Comparison of ENCODE assay signal across 14 cellular contexts in the genomic region with DNA sequence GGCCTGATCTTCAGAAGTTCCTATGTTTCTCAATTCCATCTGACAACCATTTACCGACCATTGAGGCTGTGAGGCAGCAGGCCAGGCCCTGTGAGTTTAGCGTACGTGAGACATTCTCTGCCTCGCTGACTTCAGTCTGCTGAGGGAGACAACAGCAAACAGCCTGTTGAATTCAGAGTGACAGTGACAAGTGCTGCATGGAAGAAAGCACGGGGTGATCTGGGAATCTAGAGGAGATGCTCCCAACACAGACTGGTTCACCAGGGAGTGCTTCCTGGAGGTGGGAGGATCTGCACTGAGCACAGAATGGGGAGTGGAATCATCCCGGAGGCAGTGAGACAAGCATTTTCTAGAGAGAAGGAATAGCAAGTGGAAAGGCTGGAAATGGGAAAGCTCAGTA. TPM values are rescaled to one million over a fixed set of nuclear protein-coding genes. Genes with fewer than 3 reads are reported as not detected.
DNase-seq lines count a peak whose midpoint lies in the region; ATAC-seq and TF ChIP-seq lines count a peak whose summit lies in the region.
"Had no signal": no experiment of that assay in that cellular context is flagged by ENCODE, and none has a peak within 500 bp of the region (broad histone marks: within the 10 kb centered on the region; RNA-seq: fewer than 3 reads in every experiment).

No MANE protein-coding gene starts in this region.

- TF ChIP-seq CTCF in C4-2B (conservative IDR thresholded peaks at IDR 0.05) (no peak), psoas muscle (IDR thresholded peaks at IDR 0.05) (no peak), spleen (IDR thresholded peaks at IDR 0.05 in 8 of 11, conservative IDR thresholded peaks at IDR 0.05 in 3 of 11) (no peak)

- H3K27me3 ChIP-seq in psoas muscle (ENCODE audit: insufficient read depth in 3 of 3, low read length in 2 of 3) (no peaks in the 10 kb centered on the region), spleen (replicated peaks in 1 of 7) (no peaks in the 10 kb centered on the region)

- intact Hi-C loops in head of caudate nucleus (cut with DNase I): no loop called here
- intact Hi-C loops in psoas muscle (cut with DNase I): no loop called here
- intact Hi-C loops in spleen (cut with DNase I; ENCODE audit: low total_unique reads): no loop called here

- peaks cover 28% of the 10 kb centered on the region for H3K4me1 ChIP-seq in psoas muscle
- H3K4me1 ChIP-seq in spleen: peaks cover 0 to 4% (median 0%) of the 10 kb centered on the region in 6 donors

- peak in 28 of 42 donors; percentile 25 to 83 (median 47) for DNase-seq in head of caudate nucleus
- no peak for DNase-seq in psoas muscle
- DNase-seq in spleen: peak; percentile 7
- DNase-seq in cerebellar cortex (ENCODE audit: low spot score): no peak
- DNase-seq in COLO829 (ENCODE audit: low spot score): no peak
- DNase-seq in stimulated activated CD4-positive, alpha-beta T cell treated with anti-CD3 and anti-CD28 coated beads, Interleukin-1b, Interleukin-23, amount 100 ng/mL, for 48 hours: no peak
- no peak for DNase-seq in NCI-H1048 (lab: John Stamatoyannopoulos, UW)
- DNase-seq: DMS53, GF-D8, GM23248, IMR-90 had no signal

- WGBS in psoas muscle, 3 donors: 49 to 80% (median 57%) methylated on average over 6 of the region's 6 CpGs
- WGBS in spleen, 5 donors: 90 to 97% (median 96%) methylated on average over 6 of the region's 6 CpGs

- H3K27ac ChIP-seq in C4-2B (peak overlapping the region; percentile 68; the same call in 1 of the 2 replicates), psoas muscle (peak overlapping the region; percentile 80), spleen (no peak overlapping the region)
- H3K27ac ChIP-seq: 22Rv1, GM23248 had no signal

- peaks cover 12 to 97% of the 10 kb centered on the region in 2 donors for H3K36me3 ChIP-seq in psoas muscle (ENCODE audit: insufficient read depth in 1 of 2, low read depth in 1 of 2)
- H3K36me3 ChIP-seq in spleen: peaks cover 0 to 99% (median 95%) of the 10 kb centered on the region in 6 donors

- H3K4me3 ChIP-seq in psoas muscle: no peak overlapping the region
- no peak overlapping the region for H3K4me3 ChIP-seq in spleen
- H3K4me3 ChIP-seq: GM23248 had no signal

- TF ChIP-seq POLR2A in spleen (IDR thresholded peaks at IDR 0.05): no peak

- ATAC-seq in psoas muscle: peak in 1 of 4 donors; percentile 6
- ATAC-seq: HCT116 had no signal

- H3K9me3 ChIP-seq in psoas muscle (no peaks in the 10 kb centered on the region), spleen (no peaks in the 10 kb centered on the region)

RNA-seq across cellular contexts. Expression of a gene that starts 10.0 kb away (rescaled TPM):
- total RNA-seq in psoas muscle (10 to 100 TPM; 37.2 to 41.0 (median 40.2) TPM), spleen (100 to 1,000 TPM in 2 of 7 donors, 10 to 100 TPM in 5; 68.9 to 126 (median 91.8) TPM)
- polyA plus RNA-seq in psoas muscle (10 to 100 TPM; 45.6 to 71.6 (median 57.3) TPM), spleen (10 to 100 TPM; 68.9 to 99.4 (median 92.9) TPM)

RNA-seq across cellular contexts. Expression of a gene that starts 17.2 kb away (rescaled TPM):
- 1 to 10 TPM; 2.4 to 5.4 (median 3.1) TPM for total RNA-seq in psoas muscle
- 1 to 10 TPM in 2 of 3 donors, under 1 TPM in 1; 0.44 to 5.0 (median 3.8) TPM for polyA plus RNA-seq in psoas muscle
- 100 to 1,000 TPM; 111 to 231 (median 149) TPM for total RNA-seq in spleen
- 100 to 1,000 TPM in 1 of 3 donors, 10 to 100 TPM in 2; 69.9 to 144 (median 98.4) TPM for polyA plus RNA-seq in spleen

RNA-seq across cellular contexts. Expression of a gene that starts 27.6 kb away (rescaled TPM):
- 10 to 100 TPM; 27.2 to 36.7 (median 30.3) TPM for total RNA-seq in psoas muscle
- 10 to 100 TPM; 26.9 to 31.2 (median 27.0) TPM for polyA plus RNA-seq in psoas muscle
- total RNA-seq in spleen: 100 to 1,000 TPM in 5 of 7 donors, 10 to 100 TPM in 2; 86.9 to 155 (median 116) TPM
- polyA plus RNA-seq in spleen: 100 to 1,000 TPM; 145 to 364 (median 348) TPM

RNA-seq across cellular contexts. Expression of a gene that starts 29.4 kb away (rescaled TPM):
- total RNA-seq in psoas muscle (100 to 1,000 TPM; 134 to 221 (median 161) TPM), spleen (100 to 1,000 TPM in 3 of 7 donors, 10 to 100 TPM in 4; 44.8 to 220 (median 86.4) TPM)
- polyA plus RNA-seq in psoas muscle (100 to 1,000 TPM; 174 to 254 (median 221) TPM), spleen (100 to 1,000 TPM in 1 of 3 donors, 10 to 100 TPM in 2; 42.5 to 125 (median 59.2) TPM)

RNA-seq across cellular contexts. Expression of a gene that starts 53.4 kb away (rescaled TPM):
- total RNA-seq in psoas muscle (10 to 100 TPM; 17.7 to 28.4 (median 24.3) TPM), spleen (10 to 100 TPM; 13.0 to 26.5 (median 17.6) TPM)
- polyA plus RNA-seq in psoas muscle (10 to 100 TPM in 2 of 3 donors, 1 to 10 TPM in 1; 8.1 to 20.8 (median 20.1) TPM), spleen (10 to 100 TPM in 1 of 3 donors, 1 to 10 TPM in 2; 6.8 to 16.3 (median 7.6) TPM)

Comparison
In these comparisons a context has a peak if more than half of its experiments do, and no peak if none do; other contexts are left out.
1. H3K27ac ChIP-seq: peak in C4-2B (single experiment) and psoas muscle (single experiment); none in spleen (0 of 8).
2. DNase-seq: peak in head of caudate nucleus (28 of 42) and spleen (single experiment); none in psoas muscle (0 of 2), cerebellar cortex (single experiment), COLO829 (single experiment), stimulated activated CD4-positive, alpha-beta T cell treated with anti-CD3 and anti-CD28 coated beads, Interleukin-1b, Interleukin-23, amount 100 ng/mL, for 48 hours (single experiment) and NCI-H1048 (single experiment).
3. RNA of a gene that starts 17.2 kb away (total RNA-seq): 111 to 231 TPM in spleen; 2.4 to 5.4 TPM in psoas muscle; every median in the first group is over 10 times any median in the second.